Comparison of ENCODE assay signal across 13 cellular contexts in the genomic region with DNA sequence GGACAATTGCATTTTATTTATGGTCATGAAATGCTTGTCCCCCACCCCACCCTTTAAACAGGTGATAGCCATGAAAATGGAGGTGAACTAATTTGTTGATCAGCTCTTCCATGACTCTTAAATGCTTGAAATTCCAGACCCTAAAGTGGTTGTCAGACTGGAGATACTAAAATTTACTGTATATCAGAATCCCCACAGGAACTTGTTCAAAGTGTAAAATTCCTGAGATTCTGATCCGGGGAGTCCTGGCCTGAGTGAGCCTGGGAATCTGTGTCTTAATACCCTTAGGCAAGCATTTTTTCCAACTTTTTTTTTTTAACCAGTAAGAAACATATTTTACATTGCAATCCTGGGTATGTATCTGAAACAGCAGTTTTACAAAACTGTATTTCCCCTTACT.
DNase-seq lines count a peak whose midpoint lies in the region; ATAC-seq and TF ChIP-seq lines count a peak whose summit lies in the region.
"Had no signal": no experiment of that assay in that cellular context is flagged by ENCODE, and none has a peak within 500 bp of the region (broad histone marks: within the 10 kb centered on the region; RNA-seq: fewer than 3 reads in every experiment).

No MANE protein-coding gene starts in this region.

- no peak for ATAC-seq in GM21526 (IDR thresholded peaks at IDR 0.05; ENCODE audit: low FRiP score, unreplicated experiment)
- ATAC-seq: gastroesophageal sphincter, left lobe of liver had no signal

- TF ChIP-seq CTCF in HFF-Myc (IDR thresholded peaks at IDR 0.05; ENCODE audit: low read depth, low read length, missing control alignments) (no peak), astrocyte of the cerebellum (IDR thresholded peaks at IDR 0.05; ENCODE audit: low read depth, low read length, missing control alignments) (no peak)

- peak; percentile 10 for DNase-seq in HFF-Myc (ENCODE audit: extremely low read depth, low read depth)
- peak; percentile 29 for DNase-seq in astrocyte of the cerebellum (ENCODE audit: low read depth)
- peak; percentile 20 for DNase-seq in glomerular visceral epithelial cell (ENCODE audit: extremely low spot score)
- peak; percentile 6 for DNase-seq in stromal cell of bone marrow (ENCODE audit: low read depth)
- DNase-seq in stimulated activated naive CD4-positive, alpha-beta T cell (lab: John Stamatoyannopoulos, UW) = no peak
- DNase-seq in NCI-H1048 (lab: John Stamatoyannopoulos, UW) = no peak
- DNase-seq: activated effector memory CD4-positive, alpha-beta T cell treated with Interleukin-2 at 50 U/mL for 16 hours; NCI-H2081 treated with DMSO at 0.1 percent for 48 hours; occipital lobe; stimulated activated CD4-positive, alpha-beta T cell treated with anti-CD3 and anti-CD28 coated beads, Interleukin-4, amount 100 ng/mL, for 4 hours had no signal

- in situ Hi-C loops in astrocyte of the cerebellum (cut with HindIII; ENCODE audit: low sequenced_read_pairs) = no loop called here

- H3K4me3 ChIP-seq in HFF-Myc (replicated peaks; ENCODE audit: low read depth, low read length) = no peak overlapping the region
- H3K4me3 ChIP-seq in astrocyte of the cerebellum (ENCODE audit: low read depth, low read length) = no peak overlapping the region
- H3K4me3 ChIP-seq: gastroesophageal sphincter had no signal

Comparison
In these comparisons a context has a peak if more than half of its experiments do, and no peak if none do; other contexts are left out.
1. DNase-seq: peak in HFF-Myc (single experiment), astrocyte of the cerebellum (single experiment), glomerular visceral epithelial cell (single experiment) and stromal cell of bone marrow (single experiment); none in stimulated activated naive CD4-positive, alpha-beta T cell (0 of 6) and NCI-H1048 (single experiment).